ENCODE assay signal across 25 cellular contexts in the genomic region with DNA sequence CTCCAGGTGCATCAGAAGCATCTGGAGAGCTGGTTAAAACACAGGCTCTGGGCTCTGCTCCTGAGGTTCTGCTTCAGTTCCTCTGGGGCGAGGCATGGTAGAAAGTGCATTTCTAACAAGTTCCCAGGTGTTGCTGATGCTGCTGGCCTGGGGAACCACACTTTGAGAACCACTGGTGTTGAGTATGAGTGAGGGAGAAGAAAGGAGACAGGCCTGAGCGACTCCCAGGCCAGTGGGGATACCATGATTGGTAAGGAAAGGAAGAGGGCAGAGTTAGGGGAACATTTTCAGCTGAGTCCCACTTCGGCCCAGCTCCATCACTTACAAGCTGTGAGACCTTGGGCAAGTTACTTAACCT. TPM values are rescaled to one million over a fixed set of nuclear protein-coding genes. Genes with fewer than 3 reads are reported as not detected.
"Had no signal": no experiment of that assay in that cellular context is flagged by ENCODE, and none has a peak within 500 bp of the region (broad histone marks: within the 10 kb centered on the region; RNA-seq: fewer than 3 reads in every experiment).

No MANE protein-coding gene starts in this region.

- DNase-seq: Kasumi-1, MM.1S, NCI-H1092 treated with DMSO at 0.1 percent for 48 hours, NCI-H1436, NCI-H187, NCI-H2029, NCI-H2081 treated with DMSO at 0.1 percent for 48 hours, NCI-H2171, NCI-H226, NCI-H446, NCI-H510A, NCI-H524 treated with DMSO at 0.1 percent for 48 hours, NCI-H69, NCI-H774, OCI-M1, SHP77 treated with DMSO at 0.1 percent for 48 hours, SJCRH30 had no signal

- H3K4me3 Mint-ChIP-seq: IgD-negative memory B cell had no signal

- H3K4me1 ChIP-seq: Peyer's patch, SJCRH30 had no signal

- H3K4me3 ChIP-seq: K562, PC-9, Peyer's patch, SJCRH30 had no signal

- H3K27ac Mint-ChIP-seq: IgD-negative memory B cell had no signal

- H3K27me3 ChIP-seq: Peyer's patch, SJCRH30 had no signal

- H3K27ac ChIP-seq: HL-60, KMS-11, PC-9, Peyer's patch, SJCRH30 had no signal

- H2AFZ ChIP-seq: PC-9 had no signal

- H3K9me3 ChIP-seq: Peyer's patch, SJCRH30 had no signal

- H3K36me3 Mint-ChIP-seq: IgD-negative memory B cell had no signal

- H3K36me3 ChIP-seq: Peyer's patch, SJCRH30 had no signal

- H3K4me2 ChIP-seq: KMS-11, PC-9 had no signal

- ATAC-seq: K562, Right ventricle myocardium inferior, SK-N-SH treated with all-trans-retinoic acid at 6 μM for 48 hours had no signal

- H3K9me3 Mint-ChIP-seq: IgD-negative memory B cell had no signal

RNA-seq across cellular contexts. Expression of a gene that starts 36.8 kb away (rescaled TPM):
- total RNA-seq: K562 had no signal
- polyA plus RNA-seq: IgD-negative memory B cell, K562 had no signal
